Comparison of ENCODE assay signal across 27 cellular contexts in genomic region chr11:2369320-2369719, GRCh38.
"Had no signal": no experiment of that assay in that cellular context is flagged by ENCODE, and none has a peak within 500 bp of the region (broad histone marks: within the 10 kb centered on the region; RNA-seq: fewer than 3 reads in every experiment).

No MANE protein-coding gene starts in this region.

- H3K27ac ChIP-seq: gastrocnemius medialis, vagina had no signal

- ATAC-seq: activated CD4-positive, alpha-beta T cell treated with anti-CD3 and anti-CD28 coated beads for 36 hours; activated CD8-positive, alpha-beta memory T cell treated with anti-CD3 and anti-CD28 coated beads, Interleukin-2, amount 10 ng/mL, durations not matched to agents 7 days and 5 days; activated CD8-positive, alpha-beta T cell treated with anti-CD3 and anti-CD28 coated beads, Interleukin-2, amount 10 ng/mL, durations not matched to agents 7 days and 5 days; activated naive CD4-positive, alpha-beta T cell treated with anti-CD3 and anti-CD28 coated beads, Interleukin-2, amount 50 U/mL, for 72 hours; activated T-cell treated with anti-CD3 and anti-CD28 coated beads, Interleukin-2, amount 50 U/mL, for 72 hours; effector memory CD8-positive, alpha-beta T cell; gastrocnemius medialis; naive thymus-derived CD4-positive, alpha-beta T cell had no signal

- H3K4me1 Mint-ChIP-seq: activated CD4-positive, alpha-beta T cell treated with anti-CD3 and anti-CD28 coated beads for 36 hours; activated CD8-positive, alpha-beta memory T cell treated with anti-CD3 and anti-CD28 coated beads, Interleukin-2, amount 10 ng/mL, durations not matched to agents 7 days and 5 days; immature natural killer cell; neural crest cell had no signal

- H3K36me3 ChIP-seq: gastrocnemius medialis, vagina had no signal

- H3K36me3 Mint-ChIP-seq: activated CD8-positive, alpha-beta memory T cell treated with anti-CD3 and anti-CD28 coated beads, Interleukin-2, amount 10 ng/mL, durations not matched to agents 7 days and 5 days; activated naive CD4-positive, alpha-beta T cell treated with anti-CD3 and anti-CD28 coated beads, Interleukin-2, amount 50 U/mL, for 72 hours; immature natural killer cell; naive thymus-derived CD4-positive, alpha-beta T cell; type B pancreatic cell had no signal

- H3K4me1 ChIP-seq: gastrocnemius medialis had no signal

- H3K4me3 ChIP-seq: gastrocnemius medialis, smooth muscle cell, vagina had no signal

- H3K27me3 ChIP-seq: gastrocnemius medialis, vagina had no signal

- H3K9me3 ChIP-seq: gastrocnemius medialis, vagina had no signal

- FAIRE-seq: bronchial epithelial cell had no signal

- H3K4me2 ChIP-seq: smooth muscle cell had no signal

- H3K4me3 Mint-ChIP-seq: activated CD4-positive, alpha-beta T cell treated with anti-CD3 and anti-CD28 coated beads for 36 hours; activated CD8-positive, alpha-beta memory T cell treated with anti-CD3 and anti-CD28 coated beads, Interleukin-2, amount 10 ng/mL, durations not matched to agents 7 days and 5 days; activated CD8-positive, alpha-beta T cell treated with anti-CD3 and anti-CD28 coated beads, Interleukin-2, amount 10 ng/mL, durations not matched to agents 7 days and 5 days; activated T-cell treated with anti-CD3 and anti-CD28 coated beads, Interleukin-2, amount 50 U/mL, for 72 hours; effector memory CD8-positive, alpha-beta T cell; immature natural killer cell; memory B cell; naive thymus-derived CD4-positive, alpha-beta T cell; neural crest cell; T-helper 2 cell treated with Interferon-gamma antibody and Interleukin-4, amounts not matched to agents 5 μg/mL and 100 μg/mL, for 36 hours; type B pancreatic cell had no signal

- H3K9me3 Mint-ChIP-seq: activated naive CD4-positive, alpha-beta T cell treated with anti-CD3 and anti-CD28 coated beads, Interleukin-2, amount 50 U/mL, for 72 hours; activated T-cell treated with anti-CD3 and anti-CD28 coated beads, Interleukin-2, amount 50 U/mL, for 72 hours; effector memory CD8-positive, alpha-beta T cell; immature natural killer cell; memory B cell; naive thymus-derived CD4-positive, alpha-beta T cell; T-helper 2 cell treated with Interferon-gamma antibody and Interleukin-4, amounts not matched to agents 5 μg/mL and 100 μg/mL, for 36 hours; type B pancreatic cell had no signal

- H3K27me3 Mint-ChIP-seq: activated CD4-positive, alpha-beta T cell treated with anti-CD3 and anti-CD28 coated beads for 36 hours; activated CD8-positive, alpha-beta memory T cell treated with anti-CD3 and anti-CD28 coated beads, Interleukin-2, amount 10 ng/mL, durations not matched to agents 7 days and 5 days; effector memory CD8-positive, alpha-beta T cell; memory B cell; type B pancreatic cell had no signal

- DNase-seq: activated CD4-positive, alpha-beta T cell treated with anti-CD3 and anti-CD28 coated beads for 36 hours; activated CD4-positive, CD25-positive, alpha-beta regulatory T cell; activated CD8-positive, alpha-beta memory T cell treated with anti-CD3 and anti-CD28 coated beads, Interleukin-2, amount 10 ng/mL, durations not matched to agents 7 days and 5 days; activated CD8-positive, alpha-beta T cell treated with anti-CD3 and anti-CD28 coated beads, Interleukin-2, amount 10 ng/mL, durations not matched to agents 7 days and 5 days; activated naive CD4-positive, alpha-beta T cell; activated T-cell treated with anti-CD3 and anti-CD28 coated beads, Interleukin-2, amount 50 U/mL, for 72 hours; anterior cingulate cortex; cerebellar nuclear complex; cortex of kidney; effector memory CD8-positive, alpha-beta T cell; erythroblast; gastrocnemius medialis; hypothalamus; immature natural killer cell; midbrain; naive thymus-derived CD4-positive, alpha-beta T cell; stimulated activated naive CD4-positive, alpha-beta T cell treated with Interleukin-2 at 50 U/mL for 16 hours; substantia nigra; T-helper 1 cell had no signal

- H3K27ac Mint-ChIP-seq: activated CD4-positive, alpha-beta T cell treated with anti-CD3 and anti-CD28 coated beads for 36 hours; activated CD8-positive, alpha-beta memory T cell treated with anti-CD3 and anti-CD28 coated beads, Interleukin-2, amount 10 ng/mL, durations not matched to agents 7 days and 5 days; activated CD8-positive, alpha-beta T cell treated with anti-CD3 and anti-CD28 coated beads, Interleukin-2, amount 10 ng/mL, durations not matched to agents 7 days and 5 days; effector memory CD8-positive, alpha-beta T cell; immature natural killer cell; memory B cell; T-helper 2 cell treated with Interferon-gamma antibody and Interleukin-4, amounts not matched to agents 5 μg/mL and 100 μg/mL, for 36 hours; type B pancreatic cell had no signal
